In genomic region chr17:54887787-54888186, GRCh38 we compare ENCODE assay signal across 11 cellular contexts.
"Had no signal": no experiment of that assay in that cellular context is flagged by ENCODE, and none has a peak within 500 bp of the region (broad histone marks: within the 10 kb centered on the region; RNA-seq: fewer than 3 reads in every experiment).

No MANE protein-coding gene starts in this region.

- H3K4me3 Mint-ChIP-seq: GM23338, H9, HFFc6 had no signal

- H3K9me3 Mint-ChIP-seq: GM23338, H9, HFFc6 had no signal

- H2AFZ ChIP-seq: GM23248, GM23338 had no signal

- H3K4me1 ChIP-seq: HAP-1 had no signal

- H3K9me3 ChIP-seq: HAP-1 had no signal

- H3K27ac ChIP-seq: GM23248 had no signal

- H3K4me2 ChIP-seq: GM23338 had no signal

- H3K9ac ChIP-seq: GM23248 had no signal

- FAIRE-seq: H1, H54 had no signal

- H3K27ac Mint-ChIP-seq: GM23338, H9, HFFc6 had no signal

- DNase-seq: GM23248, GOT3, H7, H9, HCEC 1CT, HFFc6 had no signal

- ATAC-seq: GM23338, HCT116 had no signal

- H3K36me3 ChIP-seq: HAP-1 had no signal

- H3K4me3 ChIP-seq: GM23248, GM23338, HAP-1 had no signal
